ENCODE assay signal across 33 cellular contexts in genomic region chr6:104600659-104600971, GRCh38.
"Had no signal": no experiment of that assay in that cellular context is flagged by ENCODE, and none has a peak within 500 bp of the region (broad histone marks: within the 10 kb centered on the region; RNA-seq: fewer than 3 reads in every experiment).

No MANE protein-coding gene starts in this region.

- H3K36me3 Mint-ChIP-seq: activated naive CD4-positive, alpha-beta T cell treated with anti-CD3 and anti-CD28 coated beads, Interleukin-2, amount 50 U/mL, for 72 hours; WTC11 had no signal

- H3K27ac ChIP-seq: brain microvascular endothelial cell, Peyer's patch, SJSA1 had no signal

- H3K9me3 Mint-ChIP-seq: activated CD4-positive, alpha-beta T cell treated with anti-CD3 and anti-CD28 coated beads, Interleukin-2, amount 10 ng/mL, durations not matched to agents 7 days and 5 days; activated naive CD4-positive, alpha-beta T cell treated with anti-CD3 and anti-CD28 coated beads for 36 hours; activated T-cell treated with anti-CD3 and anti-CD28 coated beads, Interleukin-2, amount 50 U/mL, for 4 hours; activated T-helper 1 cell treated with anti-CD3 and anti-CD28 coated beads, Interleukin-12 subunit alpha, Interleukin-12 subunit beta, Interleukin-2, Interleukin-4 antibody, amounts not matched to agents 30 ng/mL and 10 ng/mL and 1 ng/mL, durations not matched to agents 14 hours and 24 hours and 36 hours; central memory CD8-positive, alpha-beta T cell; T-helper 1 cell treated with Interleukin-12 subunit alpha and Interleukin-12 subunit beta and Interleukin-4 antibody, amounts not matched to agents 30 μg/mL and 1 μg/mL, for 36 hours; T-helper 2 cell treated with Interferon-gamma antibody and Interleukin-4, amounts not matched to agents 5 μg/mL and 100 μg/mL, for 36 hours had no signal

- H3K36me3 ChIP-seq: brain microvascular endothelial cell, MG63, Peyer's patch, SJSA1 had no signal

- DNase-seq: activated CD4-positive, alpha-beta T cell treated with anti-CD3 and anti-CD28 coated beads for 36 hours; activated CD4-positive, alpha-beta T cell treated with anti-CD3 and anti-CD28 coated beads, Interleukin-2, amount 10 ng/mL, durations not matched to agents 7 days and 5 days; activated CD4-positive, alpha-beta T cell treated with anti-CD3 and anti-CD28 coated beads, Interleukin-2, amount 50 U/mL, for 48 hours; activated CD8-positive, alpha-beta T cell treated with anti-CD3 and anti-CD28 coated beads, Interleukin-2, amount 10 ng/mL, durations not matched to agents 7 days and 5 days; activated gamma-delta T cell treated with Interleukin-2 at 50 U/mL for 16 hours; activated naive CD4-positive, alpha-beta T cell treated with anti-CD3 and anti-CD28 coated beads for 36 hours; activated T-cell treated with anti-CD3 and anti-CD28 coated beads, Interleukin-2, amount 50 U/mL, for 4 hours; anterior cingulate cortex; brain microvascular endothelial cell; Kasumi-1; KG1; MG63; NCI-H1048; NCI-H1105 treated with DMSO at 0.1 percent for 48 hours; NCI-H1436; NCI-H1694; NCI-H1930; NCI-H2081 treated with DMSO at 0.1 percent for 48 hours; NCI-H345; NCI-H524 treated with DMSO at 0.1 percent for 48 hours; NK-92 treated with Interleukin-12 subunit alpha and Interleukin-12 subunit beta, amount 100 ng/mL, for 24 hours; PC-3; Peyer's patch; RPMI8226; SHP77 treated with DMSO at 0.1 percent for 48 hours had no signal

- H3K27ac Mint-ChIP-seq: activated CD4-positive, alpha-beta T cell treated with anti-CD3 and anti-CD28 coated beads for 36 hours; activated CD4-positive, alpha-beta T cell treated with anti-CD3 and anti-CD28 coated beads, Interleukin-2, amount 10 ng/mL, durations not matched to agents 7 days and 5 days; activated CD8-positive, alpha-beta T cell treated with anti-CD3 and anti-CD28 coated beads, Interleukin-2, amount 10 ng/mL, durations not matched to agents 7 days and 5 days; activated naive CD4-positive, alpha-beta T cell treated with anti-CD3 and anti-CD28 coated beads for 36 hours; activated naive CD4-positive, alpha-beta T cell treated with anti-CD3 and anti-CD28 coated beads, Interleukin-2, amount 50 U/mL, for 72 hours; activated T-helper 1 cell treated with anti-CD3 and anti-CD28 coated beads, Interleukin-12 subunit alpha, Interleukin-12 subunit beta, Interleukin-2, Interleukin-4 antibody, amounts not matched to agents 30 ng/mL and 10 ng/mL and 1 ng/mL, durations not matched to agents 14 hours and 24 hours and 36 hours; T-helper 1 cell treated with Interleukin-12 subunit alpha and Interleukin-12 subunit beta and Interleukin-4 antibody, amounts not matched to agents 30 μg/mL and 1 μg/mL, for 36 hours; T-helper 2 cell treated with Interferon-gamma antibody and Interleukin-4, amounts not matched to agents 5 μg/mL and 100 μg/mL, for 36 hours; WTC11 had no signal

- H3K9me3 ChIP-seq: MG63, Peyer's patch, SJSA1 had no signal

- ATAC-seq: activated CD4-positive, alpha-beta T cell treated with anti-CD3 and anti-CD28 coated beads for 36 hours; activated CD4-positive, CD25-positive, alpha-beta regulatory T cell treated with anti-CD3 and anti-CD28 coated beads, Interleukin-2, amount 50 U/mL, for 24 hours; activated CD8-positive, alpha-beta T cell treated with anti-CD3 and anti-CD28 coated beads, Interleukin-2, amount 10 ng/mL, durations not matched to agents 7 days and 5 days; activated naive CD4-positive, alpha-beta T cell treated with anti-CD3 and anti-CD28 coated beads, Interleukin-2, amount 50 U/mL, for 72 hours; activated T-cell treated with anti-CD3 and anti-CD28 coated beads, Interleukin-2, amount 50 U/mL, for 4 hours; PC-3; WTC11 had no signal

- H3K4me3 ChIP-seq: MG63, Peyer's patch, SJSA1 had no signal

- H3K27me3 ChIP-seq: brain microvascular endothelial cell, MG63, Peyer's patch had no signal

- H3K4me3 Mint-ChIP-seq: activated CD4-positive, alpha-beta T cell treated with anti-CD3 and anti-CD28 coated beads for 36 hours; activated CD4-positive, alpha-beta T cell treated with anti-CD3 and anti-CD28 coated beads, Interleukin-2, amount 10 ng/mL, durations not matched to agents 7 days and 5 days; activated CD8-positive, alpha-beta T cell treated with anti-CD3 and anti-CD28 coated beads, Interleukin-2, amount 10 ng/mL, durations not matched to agents 7 days and 5 days; activated naive CD4-positive, alpha-beta T cell treated with anti-CD3 and anti-CD28 coated beads for 36 hours; activated T-cell treated with anti-CD3 and anti-CD28 coated beads, Interleukin-2, amount 50 U/mL, for 4 hours; activated T-helper 1 cell treated with anti-CD3 and anti-CD28 coated beads, Interleukin-12 subunit alpha, Interleukin-12 subunit beta, Interleukin-2, Interleukin-4 antibody, amounts not matched to agents 30 ng/mL and 10 ng/mL and 1 ng/mL, durations not matched to agents 14 hours and 24 hours and 36 hours; central memory CD8-positive, alpha-beta T cell; T-helper 1 cell treated with Interleukin-12 subunit alpha and Interleukin-12 subunit beta and Interleukin-4 antibody, amounts not matched to agents 30 μg/mL and 1 μg/mL, for 36 hours; T-helper 2 cell treated with Interferon-gamma antibody and Interleukin-4, amounts not matched to agents 5 μg/mL and 100 μg/mL, for 36 hours; WTC11 had no signal

- H3K4me1 ChIP-seq: Peyer's patch, SJSA1 had no signal

- H3K4me1 Mint-ChIP-seq: central memory CD8-positive, alpha-beta T cell had no signal
